Comparison of ENCODE assay signal across 5 cellular contexts in the genomic region with DNA sequence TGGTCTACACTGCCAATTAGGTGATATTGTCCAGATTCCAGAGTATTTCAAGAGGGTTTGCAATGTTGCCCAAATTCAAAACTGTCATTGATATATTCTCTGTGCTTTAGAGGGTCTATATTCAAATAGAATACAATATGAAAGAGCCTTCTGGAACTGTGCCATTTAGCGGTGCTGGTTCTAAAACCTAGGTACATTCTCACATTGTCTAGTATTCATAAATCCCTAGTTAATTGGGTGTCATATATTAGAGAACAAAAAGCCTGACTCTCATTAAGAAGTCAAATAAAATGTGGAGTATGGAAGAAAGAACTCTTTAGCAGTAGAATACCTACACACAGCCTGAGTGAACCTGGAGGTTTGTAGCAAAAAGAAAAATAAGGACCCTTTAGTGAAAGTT.
"Had no signal": no experiment of that assay in that cellular context is flagged by ENCODE, and none has a peak within 500 bp of the region (broad histone marks: within the 10 kb centered on the region; RNA-seq: fewer than 3 reads in every experiment).

No MANE protein-coding gene starts in this region.

- DNase-seq: GM23248, GOT3, H7, HCEC 1CT, IMR-90 had no signal
